Comparison of ENCODE assay signal across 1 cellular context in the genomic region with DNA sequence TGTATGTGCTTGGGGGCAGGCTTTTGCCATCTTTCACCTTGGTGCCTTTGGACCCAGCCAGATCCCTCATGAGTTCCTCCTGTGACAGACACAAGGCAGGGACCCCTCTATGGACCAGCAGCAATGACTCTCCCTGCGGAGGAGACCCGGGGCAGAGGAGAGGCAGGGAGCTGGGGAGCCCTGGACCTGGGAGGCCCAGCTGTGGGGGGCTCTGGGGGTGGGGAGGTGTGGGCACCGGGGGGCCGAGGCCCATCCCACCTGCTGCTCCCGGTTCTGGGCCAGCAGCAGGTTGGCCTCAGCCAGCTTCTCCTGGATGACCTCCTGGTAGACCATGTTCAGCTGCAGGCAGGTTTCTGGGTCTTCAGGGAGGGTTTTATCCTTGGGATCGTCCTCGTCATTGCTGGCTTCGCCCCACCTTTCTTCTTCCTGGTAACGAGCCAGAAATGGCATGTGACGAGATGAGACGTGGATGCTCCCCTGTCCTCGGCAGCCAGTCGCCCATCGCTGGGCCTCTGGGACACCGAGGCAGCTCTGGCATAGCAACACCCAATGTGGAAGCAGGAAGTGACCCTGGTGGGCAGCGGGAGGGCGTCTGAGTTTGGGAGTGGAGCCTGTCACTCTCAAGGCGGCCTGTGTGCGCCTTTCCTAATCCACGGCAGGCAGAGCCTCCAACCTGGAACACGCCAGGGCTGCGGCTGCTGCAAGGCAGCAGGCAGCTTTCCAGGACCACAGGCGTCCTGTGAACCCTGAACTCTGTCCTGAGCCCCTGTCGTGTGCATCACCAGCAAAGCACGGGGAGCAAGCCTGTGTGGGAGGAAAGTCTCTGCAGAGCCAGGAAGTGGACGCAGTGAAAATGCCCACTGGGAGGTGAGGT.
TF ChIP-seq lines count a peak whose summit lies in the region.

No MANE protein-coding gene starts in this region.

TF ChIP-seq in WTC11, 78 proteins besides CTCF, POLR2A, EP300 and RAD21:
- TF ChIP-seq, protein P1, sequence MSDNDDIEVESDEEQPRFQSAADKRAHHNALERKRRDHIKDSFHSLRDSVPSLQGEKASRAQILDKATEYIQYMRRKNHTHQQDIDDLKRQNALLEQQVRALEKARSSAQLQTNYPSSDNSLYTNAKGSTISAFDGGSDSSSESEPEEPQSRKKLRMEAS (CRISPR knock-in tag; IDR thresholded peaks at IDR 0.05) = no peak
- no peak for TF ChIP-seq ZNF416 (CRISPR knock-in tag; IDR thresholded peaks at IDR 0.05)
